21 cellular contexts compared by ENCODE assay signal in genomic region chr15:93034512-93034911, GRCh38. TPM values are rescaled to one million over a fixed set of nuclear protein-coding genes. Genes with fewer than 3 reads are reported as not detected.
"Had no signal": no experiment of that assay in that cellular context is flagged by ENCODE, and none has a peak within 500 bp of the region (broad histone marks: within the 10 kb centered on the region; RNA-seq: fewer than 3 reads in every experiment).

No MANE protein-coding gene starts in this region.

- H3K27me3 Mint-ChIP-seq: brain had no signal

- H3K27me3 ChIP-seq: neutrophil had no signal

- ATAC-seq: activated naive CD4-positive, alpha-beta T cell treated with anti-CD3 and anti-CD28 coated beads, Interleukin-2, amount 50 U/mL, for 72 hours; left colon; naive thymus-derived CD4-positive, alpha-beta T cell; T-cell had no signal

- H3K36me3 Mint-ChIP-seq: activated naive CD4-positive, alpha-beta T cell treated with anti-CD3 and anti-CD28 coated beads, Interleukin-2, amount 50 U/mL, for 72 hours; naive thymus-derived CD4-positive, alpha-beta T cell; T-cell had no signal

- H3K4me1 ChIP-seq: parathyroid adenoma had no signal

- H3K9ac ChIP-seq: parathyroid adenoma had no signal

- DNase-seq: activated CD4-positive, alpha-beta T cell treated with anti-CD3 and anti-CD28 coated beads, Interleukin-2, amount 50 U/mL, for 48 hours; activated gamma-delta T cell; activated T-cell treated with anti-CD3 and anti-CD28 coated beads, Interleukin-2, amount 50 U/mL, for 1 hour; amygdala; effector CD8-positive, alpha-beta T cell; foreskin fibroblast; naive thymus-derived CD4-positive, alpha-beta T cell; stimulated activated CD4-positive, alpha-beta T cell treated with anti-CD3 and anti-CD28 coated beads, Interleukin-15, amount 100 ng/mL, for 24 hours; stimulated activated CD4-positive, alpha-beta T cell treated with anti-CD3 and anti-CD28 coated beads, Interleukin-4, amount 100 ng/mL, for 1 hour; stimulated activated naive CD4-positive, alpha-beta T cell; substantia nigra; T-helper 9 cell; trophoblast cell had no signal

- H3K27ac Mint-ChIP-seq: activated naive CD4-positive, alpha-beta T cell treated with anti-CD3 and anti-CD28 coated beads, Interleukin-2, amount 50 U/mL, for 72 hours; T-cell had no signal

- H3K9me3 Mint-ChIP-seq: activated naive CD4-positive, alpha-beta T cell treated with anti-CD3 and anti-CD28 coated beads, Interleukin-2, amount 50 U/mL, for 72 hours; naive thymus-derived CD4-positive, alpha-beta T cell; T-cell had no signal

- H3K4me3 ChIP-seq: lung had no signal

- H3K9me3 ChIP-seq: neutrophil had no signal

- H2AFZ ChIP-seq: parathyroid adenoma had no signal

- H3K4me3 Mint-ChIP-seq: brain, T-cell had no signal

- H3K36me3 ChIP-seq: neutrophil had no signal

- H3K79me2 ChIP-seq: parathyroid adenoma had no signal

- H3K27ac ChIP-seq: neutrophil, parathyroid adenoma, VCaP had no signal

RNA-seq across cellular contexts. Expression of gene RGMA, which starts 54.5 kb away (rescaled TPM):
- polyA plus RNA-seq: naive thymus-derived CD4-positive, alpha-beta T cell had no signal
